Comparison of ENCODE assay signal across 17 cellular contexts in genomic region chr11:73454987-73455386, GRCh38.
DNase-seq lines count a peak whose midpoint lies in the region; ATAC-seq and TF ChIP-seq lines count a peak whose summit lies in the region.
"Had no signal": no experiment of that assay in that cellular context is flagged by ENCODE, and none has a peak within 500 bp of the region (broad histone marks: within the 10 kb centered on the region; RNA-seq: fewer than 3 reads in every experiment).

No MANE protein-coding gene starts in this region.

- H3K4me3 ChIP-seq in gastroesophageal sphincter, result no peak overlapping the region

- H3K9me3 ChIP-seq in gastroesophageal sphincter, result no peaks in the 10 kb centered on the region

- H3K4me1 ChIP-seq in gastroesophageal sphincter, result peaks cover 0 to 5% (median 0%) of the 10 kb centered on the region in 3 donors

- no peaks in the 10 kb centered on the region for H3K36me3 ChIP-seq in gastroesophageal sphincter

- 80 to 84% methylated on average over 3 to 7 of the region's 9 CpGs for WGBS in gastroesophageal sphincter (ENCODE audit: low coverage in 1 of 2), 2 donors

- TF ChIP-seq EP300 in gastroesophageal sphincter (IDR thresholded peaks at IDR 0.05), result no peak

- DNase-seq in Ammon's horn (ENCODE audit: low spot score), result peak; percentile 67
- peak; percentile 7 for DNase-seq in RPMI8226
- DNase-seq in nephron progenitor cell, result no peak
- no peak for DNase-seq in activated T-helper 2 cell treated with anti-CD3 and anti-CD28 coated beads, Interferon-gamma antibody, Interleukin-2, Interleukin-4, amounts not matched to agents 10 μg/mL and 5 μg/mL and 100 μg/mL, durations not matched to agents 14 hours and 24 hours and 36 hours (ENCODE audit: low spot score)
- DNase-seq: CD4-positive, alpha-beta memory T cell; HFFc6; KG1; NCI-H1092; NCI-H1694 treated with DMSO at 0.1 percent for 48 hours; NCI-H345; NCI-H69; NK-92 treated with Interleukin-12 subunit alpha and Interleukin-12 subunit beta, amount 100 ng/mL, for 24 hours had no signal

- H3K9me3 Mint-ChIP-seq in nephron progenitor cell, result no peaks in the 10 kb centered on the region
- no peaks in the 10 kb centered on the region for H3K9me3 Mint-ChIP-seq in activated T-helper 2 cell treated with anti-CD3 and anti-CD28 coated beads, Interferon-gamma antibody, Interleukin-2, Interleukin-4, amounts not matched to agents 10 μg/mL and 5 μg/mL and 100 μg/mL, durations not matched to agents 14 hours and 24 hours and 36 hours
- H3K9me3 Mint-ChIP-seq in stimulated activated memory B cell treated with anti-CD40 and anti-IgM and Interleukin-4, amounts not matched to agents 10 μg/mL and 1 μg/mL and 100 μg/mL, for 72 hours, result no peaks in the 10 kb centered on the region
- H3K9me3 Mint-ChIP-seq: CD4-positive, alpha-beta memory T cell; HFFc6 had no signal

- peaks cover 11% of the 10 kb centered on the region for H3K36me3 Mint-ChIP-seq in nephron progenitor cell (ENCODE audit: low read depth)
- no peaks in the 10 kb centered on the region for H3K36me3 Mint-ChIP-seq in activated T-helper 2 cell treated with anti-CD3 and anti-CD28 coated beads, Interferon-gamma antibody, Interleukin-2, Interleukin-4, amounts not matched to agents 10 μg/mL and 5 μg/mL and 100 μg/mL, durations not matched to agents 14 hours and 24 hours and 36 hours (ENCODE audit: low read depth)
- H3K36me3 Mint-ChIP-seq in stimulated activated memory B cell treated with anti-CD40 and anti-IgM and Interleukin-4, amounts not matched to agents 10 μg/mL and 1 μg/mL and 100 μg/mL, for 72 hours, result peaks cover 19% of the 10 kb centered on the region

- H3K27me3 ChIP-seq in gastroesophageal sphincter, result no peaks in the 10 kb centered on the region

- intact Hi-C loops in activated T-helper 2 cell treated with anti-CD3 and anti-CD28 coated beads, Interferon-gamma antibody, Interleukin-2, Interleukin-4, amounts not matched to agents 10 μg/mL and 5 μg/mL and 100 μg/mL, durations not matched to agents 14 hours and 24 hours and 36 hours (cut with micrococcal nuclease), result no loop called here

- H3K27ac Mint-ChIP-seq in nephron progenitor cell, result peak overlapping the region; percentile 91
- H3K27ac Mint-ChIP-seq in activated T-helper 2 cell treated with anti-CD3 and anti-CD28 coated beads, Interferon-gamma antibody, Interleukin-2, Interleukin-4, amounts not matched to agents 10 μg/mL and 5 μg/mL and 100 μg/mL, durations not matched to agents 14 hours and 24 hours and 36 hours, result no peak overlapping the region
- no peak overlapping the region for H3K27ac Mint-ChIP-seq in stimulated activated memory B cell treated with anti-CD40 and anti-IgM and Interleukin-4, amounts not matched to agents 10 μg/mL and 1 μg/mL and 100 μg/mL, for 72 hours
- H3K27ac Mint-ChIP-seq: B cell; CD4-positive, alpha-beta memory T cell; HFFc6 had no signal

- TF ChIP-seq CTCF in gastroesophageal sphincter (IDR thresholded peaks at IDR 0.05) (no peak), nephron progenitor cell (IDR thresholded peaks at IDR 0.05) (no peak)

- TF ChIP-seq POLR2A in gastroesophageal sphincter (IDR thresholded peaks at IDR 0.05), result no peak

- no peak overlapping the region for H3K4me3 Mint-ChIP-seq in nephron progenitor cell
- H3K4me3 Mint-ChIP-seq in activated T-helper 2 cell treated with anti-CD3 and anti-CD28 coated beads, Interferon-gamma antibody, Interleukin-2, Interleukin-4, amounts not matched to agents 10 μg/mL and 5 μg/mL and 100 μg/mL, durations not matched to agents 14 hours and 24 hours and 36 hours (ENCODE audit: low read depth), result no peak overlapping the region
- H3K4me3 Mint-ChIP-seq in stimulated activated memory B cell treated with anti-CD40 and anti-IgM and Interleukin-4, amounts not matched to agents 10 μg/mL and 1 μg/mL and 100 μg/mL, for 72 hours, result no peak overlapping the region
- H3K4me3 Mint-ChIP-seq: B cell; CD4-positive, alpha-beta memory T cell; HFFc6 had no signal

- ATAC-seq in gastroesophageal sphincter, result peak; percentile 36
- ATAC-seq in HG02763 (IDR thresholded peaks at IDR 0.05; ENCODE audit: unreplicated experiment), result no peak
- no peak for ATAC-seq in stimulated activated memory B cell treated with anti-CD40 and anti-IgM and Interleukin-4, amounts not matched to agents 10 μg/mL and 1 μg/mL and 100 μg/mL, for 72 hours
- ATAC-seq in HG03565 (IDR thresholded peaks at IDR 0.05; ENCODE audit: unreplicated experiment), result no peak

- H3K27ac ChIP-seq in gastroesophageal sphincter, result no peak overlapping the region

- H3K4me1 Mint-ChIP-seq in nephron progenitor cell, result peaks cover 23% of the 10 kb centered on the region
- peaks cover 3% of the 10 kb centered on the region for H3K4me1 Mint-ChIP-seq in activated T-helper 2 cell treated with anti-CD3 and anti-CD28 coated beads, Interferon-gamma antibody, Interleukin-2, Interleukin-4, amounts not matched to agents 10 μg/mL and 5 μg/mL and 100 μg/mL, durations not matched to agents 14 hours and 24 hours and 36 hours (ENCODE audit: low read depth)
- H3K4me1 Mint-ChIP-seq in stimulated activated memory B cell treated with anti-CD40 and anti-IgM and Interleukin-4, amounts not matched to agents 10 μg/mL and 1 μg/mL and 100 μg/mL, for 72 hours, result no peaks in the 10 kb centered on the region

- H3K27me3 Mint-ChIP-seq in nephron progenitor cell (ENCODE audit: low read depth, poor library complexity), result no peaks in the 10 kb centered on the region
- H3K27me3 Mint-ChIP-seq in activated T-helper 2 cell treated with anti-CD3 and anti-CD28 coated beads, Interferon-gamma antibody, Interleukin-2, Interleukin-4, amounts not matched to agents 10 μg/mL and 5 μg/mL and 100 μg/mL, durations not matched to agents 14 hours and 24 hours and 36 hours (ENCODE audit: low read depth), result no peaks in the 10 kb centered on the region
- H3K27me3 Mint-ChIP-seq in stimulated activated memory B cell treated with anti-CD40 and anti-IgM and Interleukin-4, amounts not matched to agents 10 μg/mL and 1 μg/mL and 100 μg/mL, for 72 hours, result no peaks in the 10 kb centered on the region
- H3K27me3 Mint-ChIP-seq: B cell; CD4-positive, alpha-beta memory T cell had no signal

Comparison
In these comparisons a context has a peak if more than half of its experiments do, and no peak if none do; other contexts are left out.
1. DNase-seq: peak in Ammon's horn (single experiment) and RPMI8226 (single experiment); none in nephron progenitor cell (single experiment) and activated T-helper 2 cell treated with anti-CD3 and anti-CD28 coated beads, Interferon-gamma antibody, Interleukin-2, Interleukin-4, amounts not matched to agents 10 μg/mL and 5 μg/mL and 100 μg/mL, durations not matched to agents 14 hours and 24 hours and 36 hours (single experiment).